In genomic region chr7:26136831-26137230, GRCh38 we compare ENCODE assay signal across 18 cellular contexts.
"Had no signal": no experiment of that assay in that cellular context is flagged by ENCODE, and none has a peak within 500 bp of the region (broad histone marks: within the 10 kb centered on the region; RNA-seq: fewer than 3 reads in every experiment).

No MANE protein-coding gene starts in this region.

- H3K27me3 ChIP-seq: SJSA1 had no signal

- DNase-seq: KBM-7, MV-4-11, NCI-H1048, NCI-H1436, NCI-H187, NCI-H2029, NCI-H2081 treated with DMSO at 0.1 percent for 48 hours, NCI-H345, NCI-H510A, NCI-H524 treated with DMSO at 0.1 percent for 48 hours, NCI-H69, NCI-H774, Right ventricle myocardium superior, RPMI8226, SIG-M5 had no signal

- H3K27ac ChIP-seq: HL-60, SJSA1, SK-N-MC had no signal

- H3K9me3 ChIP-seq: SJSA1 had no signal

- H3K36me3 ChIP-seq: SJSA1 had no signal

- H3K4me3 ChIP-seq: SJSA1, SK-N-MC had no signal

- H3K4me1 ChIP-seq: SJSA1 had no signal
